2 cellular contexts compared by ENCODE assay signal in the genomic region with DNA sequence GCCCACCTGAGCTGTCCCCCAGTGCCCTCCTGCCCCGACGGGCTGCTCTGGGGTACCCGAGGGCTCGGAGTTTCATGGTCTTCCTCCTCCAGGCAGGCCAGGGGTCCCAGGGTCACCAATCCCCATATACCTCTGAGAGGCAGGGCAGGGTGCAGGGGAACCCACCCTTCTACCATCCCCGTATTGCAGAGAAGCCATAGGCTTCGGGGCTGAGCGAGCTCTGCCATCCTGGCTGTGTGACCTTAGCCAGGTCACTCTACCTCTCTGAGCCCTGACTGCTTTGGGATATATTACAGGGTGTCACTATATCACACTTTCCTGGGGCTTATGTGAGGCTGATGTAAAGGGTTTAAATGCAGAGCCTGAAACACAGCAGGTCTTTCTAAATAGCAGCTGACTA.
TF ChIP-seq lines count a peak whose summit lies in the region.

No MANE protein-coding gene starts in this region.

TF ChIP-seq in A549, 52 proteins besides CTCF, POLR2A, EP300 and RAD21:
- TF ChIP-seq, protein P1, sequence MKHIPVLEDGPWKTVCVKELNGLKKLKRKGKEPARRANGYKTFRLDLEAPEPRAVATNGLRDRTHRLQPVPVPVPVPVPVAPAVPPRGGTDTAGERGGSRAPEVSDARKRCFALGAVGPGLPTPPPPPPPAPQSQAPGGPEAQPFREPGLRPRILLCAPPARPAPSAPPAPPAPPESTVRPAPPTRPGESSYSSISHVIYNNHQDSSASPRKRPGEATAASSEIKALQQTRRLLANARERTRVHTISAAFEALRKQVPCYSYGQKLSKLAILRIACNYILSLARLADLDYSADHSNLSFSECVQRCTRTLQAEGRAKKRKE (CRISPR knock-in tag; IDR thresholded peaks at IDR 0.05; ENCODE audit: low read depth), result no peak
- no peak for TF ChIP-seq ESRRA (IDR thresholded peaks at IDR 0.05; ENCODE audit: borderline replicate concordance, low read length)
- TF ChIP-seq, protein P2, sequence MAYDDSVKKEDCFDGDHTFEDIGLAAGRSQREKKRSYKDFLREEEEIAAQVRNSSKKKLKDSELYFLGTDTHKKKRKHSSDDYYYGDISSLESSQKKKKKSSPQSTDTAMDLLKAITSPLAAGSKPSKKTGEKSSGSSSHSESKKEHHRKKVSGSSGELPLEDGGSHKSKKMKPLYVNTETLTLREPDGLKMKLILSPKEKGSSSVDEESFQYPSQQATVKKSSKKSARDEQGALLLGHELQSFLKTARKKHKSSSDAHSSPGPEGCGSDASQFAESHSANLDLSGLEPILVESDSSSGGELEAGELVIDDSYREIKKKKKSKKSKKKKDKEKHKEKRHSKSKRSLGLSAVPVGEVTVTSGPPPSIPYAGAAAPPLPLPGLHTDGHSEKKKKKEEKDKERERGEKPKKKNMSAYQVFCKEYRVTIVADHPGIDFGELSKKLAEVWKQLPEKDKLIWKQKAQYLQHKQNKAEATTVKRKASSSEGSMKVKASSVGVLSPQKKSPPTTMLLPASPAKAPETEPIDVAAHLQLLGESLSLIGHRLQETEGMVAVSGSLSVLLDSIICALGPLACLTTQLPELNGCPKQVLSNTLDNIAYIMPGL (CRISPR knock-in tag; IDR thresholded peaks at IDR 0.05; ENCODE audit: borderline replicate concordance), result no peak
- TF ChIP-seq ZFP36 (IDR thresholded peaks at IDR 0.05; ENCODE audit: borderline replicate concordance, partially characterized antibody), result peak; percentile 56
TF ChIP-seq in A549: peak in this region for 1.

TF ChIP-seq in K562, 482 proteins besides CTCF, POLR2A, EP300 and RAD21:
- TF ChIP-seq ZFP36 (IDR thresholded peaks at IDR 0.05; ENCODE audit: low read depth, low read length, partially characterized antibody), result peak; percentile 77
- TF ChIP-seq RBM25 (IDR thresholded peaks at IDR 0.05; ENCODE audit: low read depth, low read length, severe bottlenecking), result peak; percentile 83
- peak; percentile 76 for TF ChIP-seq BCOR (IDR thresholded peaks at IDR 0.05)
- TF ChIP-seq, protein P3, sequence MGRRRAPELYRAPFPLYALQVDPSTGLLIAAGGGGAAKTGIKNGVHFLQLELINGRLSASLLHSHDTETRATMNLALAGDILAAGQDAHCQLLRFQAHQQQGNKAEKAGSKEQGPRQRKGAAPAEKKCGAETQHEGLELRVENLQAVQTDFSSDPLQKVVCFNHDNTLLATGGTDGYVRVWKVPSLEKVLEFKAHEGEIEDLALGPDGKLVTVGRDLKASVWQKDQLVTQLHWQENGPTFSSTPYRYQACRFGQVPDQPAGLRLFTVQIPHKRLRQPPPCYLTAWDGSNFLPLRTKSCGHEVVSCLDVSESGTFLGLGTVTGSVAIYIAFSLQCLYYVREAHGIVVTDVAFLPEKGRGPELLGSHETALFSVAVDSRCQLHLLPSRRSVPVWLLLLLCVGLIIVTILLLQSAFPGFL (CRISPR knock-in tag; IDR thresholded peaks at IDR 0.05), result no peak
- TF ChIP-seq, protein P4, sequence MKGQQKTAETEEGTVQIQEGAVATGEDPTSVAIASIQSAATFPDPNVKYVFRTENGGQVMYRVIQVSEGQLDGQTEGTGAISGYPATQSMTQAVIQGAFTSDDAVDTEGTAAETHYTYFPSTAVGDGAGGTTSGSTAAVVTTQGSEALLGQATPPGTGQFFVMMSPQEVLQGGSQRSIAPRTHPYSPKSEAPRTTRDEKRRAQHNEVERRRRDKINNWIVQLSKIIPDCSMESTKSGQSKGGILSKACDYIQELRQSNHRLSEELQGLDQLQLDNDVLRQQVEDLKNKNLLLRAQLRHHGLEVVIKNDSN (CRISPR knock-in tag; IDR thresholded peaks at IDR 0.05), result no peak
TF ChIP-seq in K562: peak in this region for 3.
